ENCODE assay signal across 8 cellular contexts in genomic region chr16:46607529-46607928, GRCh38. TPM values are rescaled to one million over a fixed set of nuclear protein-coding genes. Genes with fewer than 3 reads are reported as not detected.
A peak's percentile ranks its signal among the peaks of the same experiment; 100 is the strongest.
DNase-seq lines count a peak whose midpoint lies in the region; ATAC-seq and TF ChIP-seq lines count a peak whose summit lies in the region.

No MANE protein-coding gene starts in this region.

- TF ChIP-seq CTCF in osteoblast (IDR thresholded peaks at IDR 0.05; ENCODE audit: extremely low read depth, low read depth, low read length) (peak; percentile 44), thyroid gland (IDR thresholded peaks at IDR 0.05) (peak in 2 of 6 experiments; percentile 16 to 30)

- DNase-seq in EL (peak; percentile 54), NCI-H146 (lab: John Stamatoyannopoulos, UW) (peak; percentile 5), dermis microvascular lymphatic vessel endothelial cell (ENCODE audit: low read depth in 2 of 2) (peak; percentile 71 to 77), osteoblast (ENCODE audit: insufficient read length, low spot score, missing footprints) (no peak), thyroid gland (no peak), GDM1 (lab: John Stamatoyannopoulos, UW) (no peak)

- 73 to 76% methylated on average over 1 of the region's 1 CpG for whole genome bisulfite sequencing in thyroid gland, 2 donors

- H3K36me3 ChIP-seq in osteoblast (ENCODE audit: insufficient read depth, low read length) = peaks cover 9% of the 10 kb centered on the region
- no peaks in the 10 kb centered on the region for H3K36me3 ChIP-seq in thyroid gland

- peaks cover 9% of the 10 kb centered on the region for H3K79me2 ChIP-seq in osteoblast (ENCODE audit: insufficient read depth, low read length)

- H3K27ac ChIP-seq in osteoblast (ENCODE audit: low read depth, low read length) (no peak overlapping the region), thyroid gland (no peak overlapping the region)

- H4K20me1 ChIP-seq in osteoblast (ENCODE audit: insufficient read depth, low read length) = no peaks in the 10 kb centered on the region

- H3K27me3 ChIP-seq in osteoblast (ENCODE audit: insufficient read depth, low read length) = no peaks in the 10 kb centered on the region
- no peaks in the 10 kb centered on the region for H3K27me3 ChIP-seq in thyroid gland

- no peak overlapping the region for H3K4me2 ChIP-seq in osteoblast (ENCODE audit: insufficient read depth, low read length)

- ATAC-seq in HG03521 (IDR thresholded peaks at IDR 0.05; ENCODE audit: unreplicated experiment) (no peak), HG03039 (IDR thresholded peaks at IDR 0.05; ENCODE audit: unreplicated experiment) (no peak)

- no peaks in the 10 kb centered on the region for H3K9me3 ChIP-seq in osteoblast (ENCODE audit: low read depth, low read length)
- H3K9me3 ChIP-seq in thyroid gland = no peaks in the 10 kb centered on the region

- no peak for TF ChIP-seq POLR2A in thyroid gland (IDR thresholded peaks at IDR 0.05)

- intact Hi-C loops in thyroid gland (cut with DNase I) = no loop called here

- H2AFZ ChIP-seq in osteoblast (ENCODE audit: low read length) = no peak overlapping the region

- H3K4me3 ChIP-seq in osteoblast (ENCODE audit: insufficient read depth, low read length) (no peak overlapping the region), thyroid gland (replicated peaks in 1 of 3) (no peak overlapping the region)

- no peaks in the 10 kb centered on the region for H3K4me1 ChIP-seq in osteoblast (ENCODE audit: insufficient read depth, low read length)
- no peaks in the 10 kb centered on the region for H3K4me1 ChIP-seq in thyroid gland

RNA-seq across cellular contexts. Expression of gene SHCBP1, which starts 13.7 kb away (rescaled TPM):
- total RNA-seq in dermis microvascular lymphatic vessel endothelial cell (8.0 and 16.8 TPM in 2 replicates), osteoblast (1.8 and 2.7 TPM in 2 replicates), thyroid gland (1 to 10 TPM in 1 of 4 donors, not detected in 3; 1.8 TPM)

Comparison
In these comparisons a context has a peak if more than half of its experiments do, and no peak if none do; other contexts are left out.
1. DNase-seq: peak in EL (single experiment), NCI-H146 (single experiment) and dermis microvascular lymphatic vessel endothelial cell (2 of 2); none in osteoblast (single experiment), thyroid gland (0 of 2) and GDM1 (single experiment).